ENCODE assay signal across 17 cellular contexts in the genomic region with DNA sequence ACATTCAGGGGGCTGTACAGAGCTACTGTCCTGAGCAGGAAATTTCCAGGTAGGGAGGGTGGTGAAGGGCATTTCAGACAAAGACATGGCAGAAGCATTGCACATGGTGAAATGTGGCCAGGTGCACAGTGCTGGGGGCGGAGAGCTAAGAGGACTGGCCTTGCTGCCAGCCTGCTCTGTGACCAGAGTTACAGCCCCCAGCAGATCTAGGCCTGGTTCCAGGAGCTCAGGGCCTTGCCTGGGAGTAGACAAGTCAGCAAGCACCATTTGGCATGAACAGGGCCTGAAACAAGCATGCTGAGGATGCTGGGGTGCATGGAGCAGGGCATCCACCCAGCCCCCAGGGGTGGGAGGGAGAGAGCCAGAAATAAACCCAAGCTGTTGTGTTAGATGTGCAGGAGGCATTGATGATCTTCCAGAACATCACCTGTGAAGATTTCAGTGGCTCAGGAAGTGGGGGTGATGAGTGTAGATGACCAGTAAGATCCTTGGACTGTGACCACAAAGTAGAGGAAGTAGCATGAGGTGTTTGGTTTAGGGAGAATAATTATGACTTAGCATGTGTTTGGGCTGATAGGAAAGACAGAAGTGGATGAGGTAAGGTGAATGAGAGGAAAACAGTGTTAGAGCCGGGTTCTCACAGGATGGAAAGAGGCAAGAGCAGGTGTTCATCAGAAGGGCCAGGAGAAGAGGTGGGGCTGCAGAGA.
DNase-seq lines count a peak whose midpoint lies in the region; ATAC-seq and TF ChIP-seq lines count a peak whose summit lies in the region.
"Had no signal": no experiment of that assay in that cellular context is flagged by ENCODE, and none has a peak within 500 bp of the region (broad histone marks: within the 10 kb centered on the region; RNA-seq: fewer than 3 reads in every experiment).

No MANE protein-coding gene starts in this region.

- no peak overlapping the region for H3K4me3 Mint-ChIP-seq in CD8-positive, alpha-beta T cell
- H3K4me3 Mint-ChIP-seq: CD14-positive monocyte had no signal

- H4K20me1 ChIP-seq in BLaER1 (no peaks in the 10 kb centered on the region), OCI-LY3 (ENCODE audit: insufficient read depth, low read length) (no peaks in the 10 kb centered on the region; the same call in 1 of the 2 replicates)

- no peak for DNase-seq in CD8-positive, alpha-beta T cell
- DNase-seq in caudate nucleus (lab: John Stamatoyannopoulos, UW) (peak in 1 of 61 donors; percentile 70), SIG-M5 (lab: John Stamatoyannopoulos, UW) (no peak), aorta (no peak), upper lobe of right lung (no peak)
- DNase-seq: activated CD4-positive, alpha-beta T cell treated with anti-CD3 and anti-CD28 coated beads for 4 hours; colonic mucosa; GF-D8; lower lobe of right lung; NCI-H1694 treated with DMSO at 0.1 percent for 48 hours; nucleus accumbens; small intestine had no signal

- H3K27me3 Mint-ChIP-seq in CD8-positive, alpha-beta T cell (ENCODE audit: low read depth) = no peaks in the 10 kb centered on the region

- intact Hi-C loops in CD8-positive, alpha-beta T cell (cut with DNase I, micrococcal nuclease) = no loop called here
- intact Hi-C loops in aorta (cut with DNase I) = no loop called here
- intact Hi-C loops in upper lobe of right lung (cut with DNase I) = no loop called here

- POLR2A ChIA-PET in CD8-positive, alpha-beta T cell (lab: Charles Lee) = interaction anchor here (0.8 kb wide), 1 partner anchor 10 kb away, joined by 3 read pairs; no protein-coding TSS in a partner anchor

- H3K9me3 ChIP-seq in BLaER1 (no peaks in the 10 kb centered on the region), OCI-LY3 (ENCODE audit: insufficient read depth, low read length) (no peaks in the 10 kb centered on the region), aorta (ENCODE audit: control insufficient read depth, low read length) (no peaks in the 10 kb centered on the region), upper lobe of right lung (no peaks in the 10 kb centered on the region)
- no peaks in the 10 kb centered on the region for H3K9me3 ChIP-seq in CD8-positive, alpha-beta T cell (ENCODE audit: low read length)
- H3K9me3 ChIP-seq: colonic mucosa, lower lobe of right lung, thoracic aorta had no signal

- H3K4me1 ChIP-seq in BLaER1 (peaks cover 49% of the 10 kb centered on the region), OCI-LY3 (ENCODE audit: low read length) (peaks cover 46% of the 10 kb centered on the region), aorta (ENCODE audit: control insufficient read depth in 1 of 2, insufficient read depth in 2 of 2, low read length in 2 of 2) (no peaks in the 10 kb centered on the region), upper lobe of right lung (no peaks in the 10 kb centered on the region)
- peaks cover 41% of the 10 kb centered on the region for H3K4me1 ChIP-seq in CD8-positive, alpha-beta T cell (ENCODE audit: insufficient read depth, low read length)
- H3K4me1 ChIP-seq: colonic mucosa, lower lobe of right lung had no signal

- WGBS in aorta, 2 donors = 97% methylated on average over 2 of the region's 2 CpGs

- H3K9ac ChIP-seq in BLaER1 (no peak overlapping the region), OCI-LY3 (ENCODE audit: low read length) (no peak overlapping the region)

- no peaks in the 10 kb centered on the region for H3K9me3 Mint-ChIP-seq in CD8-positive, alpha-beta T cell
- H3K9me3 Mint-ChIP-seq: CD14-positive monocyte had no signal

- H3K4me1 Mint-ChIP-seq in CD8-positive, alpha-beta T cell (ENCODE audit: low read depth) = peaks cover 46% of the 10 kb centered on the region
- H3K4me1 Mint-ChIP-seq: CD14-positive monocyte had no signal

- TF ChIP-seq CTCF in CD8-positive, alpha-beta T cell (IDR thresholded peaks at IDR 0.05) = no peak
- TF ChIP-seq CTCF in OCI-LY3 (IDR thresholded peaks at IDR 0.05; ENCODE audit: low read depth, low read length) = no peak
- TF ChIP-seq CTCF in upper lobe of right lung (IDR thresholded peaks at IDR 0.05) = no peak

- peak overlapping the region; percentile 49 for H3K27ac Mint-ChIP-seq in CD8-positive, alpha-beta T cell

- H3K27ac ChIP-seq in BLaER1 (0 out of 2 replicates have a peak overlapping the region, but pooled peaks have one; percentile 35), OCI-LY3 (ENCODE audit: low read length) (no peak overlapping the region), caudate nucleus (ENCODE audit: low read depth, low read length) (peak overlapping the region; percentile 18), aorta (ENCODE audit: low read depth in 1 of 2, low read length in 2 of 2) (no peak overlapping the region), upper lobe of right lung (no peak overlapping the region)
- H3K27ac ChIP-seq in CD8-positive, alpha-beta T cell (ENCODE audit: low read depth, low read length) = no peak overlapping the region
- H3K27ac ChIP-seq: colonic mucosa, lower lobe of right lung, thoracic aorta had no signal

- H3K4me2 ChIP-seq in BLaER1 (peak overlapping the region; percentile 70), OCI-LY3 (ENCODE audit: low read length) (peak overlapping the region; percentile 63)

- no peak for ATAC-seq in CD8-positive, alpha-beta T cell
- no peak for ATAC-seq in GM21381 (IDR thresholded peaks at IDR 0.05; ENCODE audit: unreplicated experiment)
- no peak for ATAC-seq in aorta (ENCODE audit: low FRiP score)
- ATAC-seq in upper lobe of right lung = no peak
- ATAC-seq: lower lobe of right lung had no signal

- H3K79me2 ChIP-seq in OCI-LY3 (ENCODE audit: low read length) = no peaks in the 10 kb centered on the region

- H3K36me3 Mint-ChIP-seq in CD8-positive, alpha-beta T cell = peaks cover 94% of the 10 kb centered on the region

- H3K27me3 ChIP-seq in BLaER1 = no peaks in the 10 kb centered on the region
- no peaks in the 10 kb centered on the region for H3K27me3 ChIP-seq in CD8-positive, alpha-beta T cell (ENCODE audit: insufficient read depth, low read length)
- no peaks in the 10 kb centered on the region for H3K27me3 ChIP-seq in OCI-LY3 (ENCODE audit: low read depth, low read length)
- no peaks in the 10 kb centered on the region for H3K27me3 ChIP-seq in aorta (ENCODE audit: control insufficient read depth in 1 of 2, insufficient read depth in 2 of 2, low read length in 1 of 2)
- H3K27me3 ChIP-seq in upper lobe of right lung = no peaks in the 10 kb centered on the region
- H3K27me3 ChIP-seq: colonic mucosa had no signal

- H3K4me3 ChIP-seq in BLaER1 = no peak overlapping the region
- no peak overlapping the region for H3K4me3 ChIP-seq in CD8-positive, alpha-beta T cell (ENCODE audit: low read depth, low read length)
- H3K4me3 ChIP-seq in OCI-LY3 (ENCODE audit: low read length) = no peak overlapping the region
- no peak overlapping the region for H3K4me3 ChIP-seq in aorta (ENCODE audit: low read length in 2 of 2)
- no peak overlapping the region for H3K4me3 ChIP-seq in upper lobe of right lung
- H3K4me3 ChIP-seq: colonic mucosa, lower lobe of right lung, thoracic aorta had no signal

- peaks cover 47% of the 10 kb centered on the region for H3K36me3 ChIP-seq in BLaER1
- peaks cover 54% of the 10 kb centered on the region for H3K36me3 ChIP-seq in CD8-positive, alpha-beta T cell (ENCODE audit: insufficient read depth, low read length)
- H3K36me3 ChIP-seq in OCI-LY3 (replicated peaks; ENCODE audit: low read depth, low read length) = peaks cover 13% of the 10 kb centered on the region
- H3K36me3 ChIP-seq in aorta (ENCODE audit: control insufficient read depth in 1 of 2, insufficient read depth in 2 of 2, low read length in 1 of 2) = peaks cover 0 to 15% of the 10 kb centered on the region in 2 donors
- peaks cover 77% of the 10 kb centered on the region for H3K36me3 ChIP-seq in upper lobe of right lung

- CTCF ChIA-PET in CD8-positive, alpha-beta T cell (lab: Charles Lee) = interaction anchor here (1.7 to 2.6 kb wide), 2 partner anchors 23 to 134 kb away, joined by 6 to 14 read pairs; no protein-coding TSS in a partner anchor

- H2AFZ ChIP-seq in OCI-LY3 (ENCODE audit: low read depth, low read length) = no peak overlapping the region

Comparison
In these comparisons a context has a peak if more than half of its experiments do, and no peak if none do; other contexts are left out.
1. H3K27ac ChIP-seq: peak in BLaER1 (single experiment) and caudate nucleus (single experiment); none in CD8-positive, alpha-beta T cell (single experiment), OCI-LY3 (single experiment), aorta (0 of 2) and upper lobe of right lung (single experiment).